1 cellular context compared by ENCODE assay signal in the genomic region with DNA sequence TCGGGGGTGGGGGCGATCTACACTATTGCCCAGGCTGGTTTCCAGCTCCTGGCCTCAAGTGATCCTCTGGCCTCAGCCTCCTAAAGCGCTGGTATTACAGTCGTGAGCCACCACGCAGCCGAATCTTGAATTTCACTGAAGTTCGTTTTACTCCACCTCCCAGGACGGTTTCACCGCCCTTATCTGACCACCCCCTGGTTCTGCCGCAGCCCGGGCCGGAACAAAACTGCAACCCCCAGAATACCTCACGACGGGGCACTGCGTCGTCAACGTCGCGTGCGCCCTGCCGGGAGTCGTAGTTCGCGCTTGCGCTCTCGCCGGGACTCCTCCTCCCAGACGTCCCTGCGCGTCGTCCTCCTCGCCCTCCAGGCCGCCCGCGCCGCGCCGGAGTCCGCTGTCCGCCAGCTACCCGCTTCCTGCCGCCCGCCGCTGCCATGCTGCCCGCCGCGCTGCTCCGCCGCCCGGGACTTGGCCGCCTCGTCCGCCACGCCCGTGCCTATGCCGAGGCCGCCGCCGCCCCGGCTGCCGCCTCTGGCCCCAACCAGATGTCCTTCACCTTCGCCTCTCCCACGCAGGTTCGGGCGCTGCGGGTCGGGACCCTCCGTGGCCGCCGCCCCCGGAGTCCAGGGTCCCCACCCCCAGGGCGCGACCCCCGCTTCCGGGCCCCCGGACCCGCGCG.
TF ChIP-seq lines count a peak whose summit lies in the region.

Gene ATP5F1D, plus strand, starts transcription at position 335 of the 679 bp plus-strand sequence. Its CDS starts 100 bp downstream, at position 435.

TF ChIP-seq in HEK293, 187 proteins besides CTCF, POLR2A, EP300 and RAD21 (continued from another document):
- TF ChIP-seq FEZF1 (tag by site-specific recombination; IDR thresholded peaks at IDR 0.05) (no peak), SP7 (tag by site-specific recombination; IDR thresholded peaks at IDR 0.05) (peak; percentile 47), GFI1B (tag by site-specific recombination; IDR thresholded peaks at IDR 0.05) (no peak), ZFHX2 (tag by site-specific recombination; conservative IDR thresholded peaks at IDR 0.05) (no peak; the same call in 1 of the 2 replicates), ZNF629 (tag by site-specific recombination; IDR thresholded peaks at IDR 0.05) (peak; percentile 66; the same call in 1 of the 2 replicates), ZNF791 (tag by site-specific recombination; IDR thresholded peaks at IDR 0.05) (no peak), ZSCAN16 (tag by site-specific recombination; IDR thresholded peaks at IDR 0.05) (no peak), ZBTB17 (tag by site-specific recombination; IDR thresholded peaks at IDR 0.05) (no peak), PATZ1 (tag by site-specific recombination; IDR thresholded peaks at IDR 0.05) (peak; percentile 74), ZNF777 (tag by site-specific recombination; IDR thresholded peaks at IDR 0.05; ENCODE audit: borderline replicate concordance) (no peak), ZFP3 (tag by site-specific recombination; IDR thresholded peaks at IDR 0.05; ENCODE audit: low read depth) (no peak), ZNF266 (tag by site-specific recombination; IDR thresholded peaks at IDR 0.05; ENCODE audit: low read depth) (no peak), HOXD13 (CRISPR knock-in tag; IDR thresholded peaks at IDR 0.05; ENCODE audit: borderline replicate concordance) (no peak), ZBTB20 (tag by site-specific recombination; IDR thresholded peaks at IDR 0.05) (peak; percentile 50), KLF8 (tag by site-specific recombination; IDR thresholded peaks at IDR 0.05) (0 out of 2 replicates have a peak, but pooled peaks have one; percentile 31), ZNF837 (tag by site-specific recombination; IDR thresholded peaks at IDR 0.05) (no peak), ZEB2 (tag by site-specific recombination; IDR thresholded peaks at IDR 0.05) (peak; percentile 73; the same call in 1 of the 2 replicates), ZSCAN23 (tag by site-specific recombination; IDR thresholded peaks at IDR 0.05) (no peak), ZNF76 (tag by site-specific recombination; IDR thresholded peaks at IDR 0.05; ENCODE audit: borderline replicate concordance, low read depth) (peak; percentile 99), ZNF138 (tag by site-specific recombination; IDR thresholded peaks at IDR 0.05; ENCODE audit: borderline replicate concordance) (no peak), MYNN (tag by site-specific recombination; IDR thresholded peaks at IDR 0.05; ENCODE audit: borderline replicate concordance) (no peak), ZNF404 (tag by site-specific recombination; IDR thresholded peaks at IDR 0.05) (no peak), ZNF514 (tag by site-specific recombination; IDR thresholded peaks at IDR 0.05) (no peak)
- TF ChIP-seq, protein P1, sequence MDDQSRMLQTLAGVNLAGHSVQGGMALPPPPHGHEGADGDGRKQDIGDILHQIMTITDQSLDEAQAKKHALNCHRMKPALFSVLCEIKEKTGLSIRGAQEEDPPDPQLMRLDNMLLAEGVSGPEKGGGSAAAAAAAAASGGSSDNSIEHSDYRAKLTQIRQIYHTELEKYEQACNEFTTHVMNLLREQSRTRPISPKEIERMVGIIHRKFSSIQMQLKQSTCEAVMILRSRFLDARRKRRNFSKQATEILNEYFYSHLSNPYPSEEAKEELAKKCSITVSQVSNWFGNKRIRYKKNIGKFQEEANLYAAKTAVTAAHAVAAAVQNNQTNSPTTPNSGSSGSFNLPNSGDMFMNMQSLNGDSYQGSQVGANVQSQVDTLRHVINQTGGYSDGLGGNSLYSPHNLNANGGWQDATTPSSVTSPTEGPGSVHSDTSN (CRISPR knock-in tag; IDR thresholded peaks at IDR 0.05), result peak; percentile 81; the same call in 1 of the 2 replicates
- TF ChIP-seq, protein P2, sequence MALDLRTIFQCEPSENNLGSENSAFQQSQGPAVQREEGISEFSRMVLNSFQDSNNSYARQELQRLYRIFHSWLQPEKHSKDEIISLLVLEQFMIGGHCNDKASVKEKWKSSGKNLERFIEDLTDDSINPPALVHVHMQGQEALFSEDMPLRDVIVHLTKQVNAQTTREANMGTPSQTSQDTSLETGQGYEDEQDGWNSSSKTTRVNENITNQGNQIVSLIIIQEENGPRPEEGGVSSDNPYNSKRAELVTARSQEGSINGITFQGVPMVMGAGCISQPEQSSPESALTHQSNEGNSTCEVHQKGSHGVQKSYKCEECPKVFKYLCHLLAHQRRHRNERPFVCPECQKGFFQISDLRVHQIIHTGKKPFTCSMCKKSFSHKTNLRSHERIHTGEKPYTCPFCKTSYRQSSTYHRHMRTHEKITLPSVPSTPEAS (tag by site-specific recombination; IDR thresholded peaks at IDR 0.05), result no peak
